Comparison of ENCODE assay signal across 1 cellular context in the genomic region with DNA sequence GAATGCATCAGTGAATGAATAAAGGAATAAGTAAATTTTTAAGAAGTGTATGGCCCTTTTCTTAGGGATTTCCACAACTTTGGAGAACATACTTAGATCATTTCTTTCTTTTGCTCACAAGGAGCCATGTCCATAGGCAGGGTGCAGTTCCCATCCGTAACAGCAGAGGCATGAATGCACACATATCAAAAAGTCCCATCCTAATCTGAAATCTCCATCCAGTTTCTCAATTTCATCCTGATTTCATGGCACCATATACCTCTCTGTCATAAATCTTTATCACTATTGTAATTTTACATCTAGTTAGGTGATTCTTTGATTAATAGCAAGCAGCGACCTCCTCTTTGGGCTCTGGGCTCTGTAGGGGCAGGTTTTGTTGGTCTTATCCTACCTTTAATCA.
TF ChIP-seq lines count a peak whose summit lies in the region.

No MANE protein-coding gene starts in this region.

TF ChIP-seq in SK-N-SH treated with all-trans-retinoic acid at 6 μM for 48 hours, 23 proteins besides CTCF, POLR2A, EP300 and RAD21 (continued from another document):
- TF ChIP-seq, protein P1, sequence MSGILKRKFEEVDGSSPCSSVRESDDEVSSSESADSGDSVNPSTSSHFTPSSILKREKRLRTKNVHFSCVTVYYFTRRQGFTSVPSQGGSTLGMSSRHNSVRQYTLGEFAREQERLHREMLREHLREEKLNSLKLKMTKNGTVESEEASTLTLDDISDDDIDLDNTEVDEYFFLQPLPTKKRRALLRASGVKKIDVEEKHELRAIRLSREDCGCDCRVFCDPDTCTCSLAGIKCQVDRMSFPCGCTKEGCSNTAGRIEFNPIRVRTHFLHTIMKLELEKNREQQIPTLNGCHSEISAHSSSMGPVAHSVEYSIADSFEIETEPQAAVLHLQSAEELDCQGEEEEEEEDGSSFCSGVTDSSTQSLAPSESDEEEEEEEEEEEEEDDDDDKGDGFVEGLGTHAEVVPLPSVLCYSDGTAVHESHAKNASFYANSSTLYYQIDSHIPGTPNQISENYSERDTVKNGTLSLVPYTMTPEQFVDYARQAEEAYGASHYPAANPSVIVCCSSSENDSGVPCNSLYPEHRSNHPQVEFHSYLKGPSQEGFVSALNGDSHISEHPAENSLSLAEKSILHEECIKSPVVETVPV (CRISPR knock-in tag; IDR thresholded peaks at IDR 0.05), result no peak
- TF ChIP-seq BACH2 (CRISPR knock-in tag; IDR thresholded peaks at IDR 0.05; ENCODE audit: borderline replicate concordance) (no peak), ZC3H10 (CRISPR knock-in tag; IDR thresholded peaks at IDR 0.05) (no peak), ZFP30 (CRISPR knock-in tag; IDR thresholded peaks at IDR 0.05) (no peak)
- TF ChIP-seq, protein P2, sequence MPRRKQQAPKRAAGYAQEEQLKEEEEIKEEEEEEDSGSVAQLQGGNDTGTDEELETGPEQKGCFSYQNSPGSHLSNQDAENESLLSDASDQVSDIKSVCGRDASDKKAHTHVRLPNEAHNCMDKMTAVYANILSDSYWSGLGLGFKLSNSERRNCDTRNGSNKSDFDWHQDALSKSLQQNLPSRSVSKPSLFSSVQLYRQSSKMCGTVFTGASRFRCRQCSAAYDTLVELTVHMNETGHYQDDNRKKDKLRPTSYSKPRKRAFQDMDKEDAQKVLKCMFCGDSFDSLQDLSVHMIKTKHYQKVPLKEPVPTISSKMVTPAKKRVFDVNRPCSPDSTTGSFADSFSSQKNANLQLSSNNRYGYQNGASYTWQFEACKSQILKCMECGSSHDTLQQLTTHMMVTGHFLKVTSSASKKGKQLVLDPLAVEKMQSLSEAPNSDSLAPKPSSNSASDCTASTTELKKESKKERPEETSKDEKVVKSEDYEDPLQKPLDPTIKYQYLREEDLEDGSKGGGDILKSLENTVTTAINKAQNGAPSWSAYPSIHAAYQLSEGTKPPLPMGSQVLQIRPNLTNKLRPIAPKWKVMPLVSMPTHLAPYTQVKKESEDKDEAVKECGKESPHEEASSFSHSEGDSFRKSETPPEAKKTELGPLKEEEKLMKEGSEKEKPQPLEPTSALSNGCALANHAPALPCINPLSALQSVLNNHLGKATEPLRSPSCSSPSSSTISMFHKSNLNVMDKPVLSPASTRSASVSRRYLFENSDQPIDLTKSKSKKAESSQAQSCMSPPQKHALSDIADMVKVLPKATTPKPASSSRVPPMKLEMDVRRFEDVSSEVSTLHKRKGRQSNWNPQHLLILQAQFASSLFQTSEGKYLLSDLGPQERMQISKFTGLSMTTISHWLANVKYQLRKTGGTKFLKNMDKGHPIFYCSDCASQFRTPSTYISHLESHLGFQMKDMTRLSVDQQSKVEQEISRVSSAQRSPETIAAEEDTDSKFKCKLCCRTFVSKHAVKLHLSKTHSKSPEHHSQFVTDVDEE (CRISPR knock-in tag; IDR thresholded peaks at IDR 0.05), result no peak
